Comparison of ENCODE assay signal across 30 cellular contexts in the genomic region with DNA sequence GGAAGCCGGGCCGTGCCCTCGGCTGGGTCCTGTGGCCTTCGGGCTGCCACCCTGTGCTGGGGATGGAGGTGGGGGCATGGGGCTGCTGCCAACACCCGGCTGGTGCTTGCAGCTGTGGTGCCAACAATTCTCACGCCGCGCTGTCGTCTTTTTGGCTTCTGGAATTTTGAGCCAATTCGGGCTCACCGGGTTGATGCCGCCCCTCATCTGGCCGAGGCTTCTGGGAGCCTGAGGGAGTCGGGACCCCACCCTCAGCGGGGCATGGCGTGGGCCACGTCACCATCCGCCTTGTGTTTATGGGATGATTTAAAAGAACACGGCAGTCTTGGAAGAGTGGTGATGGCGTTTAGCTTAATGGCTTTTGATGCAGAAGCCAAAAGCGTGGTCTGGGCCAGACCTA. TPM values are rescaled to one million over a fixed set of nuclear protein-coding genes. Genes with fewer than 3 reads are reported as not detected.
DNase-seq lines count a peak whose midpoint lies in the region; ATAC-seq and TF ChIP-seq lines count a peak whose summit lies in the region.
"Had no signal": no experiment of that assay in that cellular context is flagged by ENCODE, and none has a peak within 500 bp of the region (broad histone marks: within the 10 kb centered on the region; RNA-seq: fewer than 3 reads in every experiment).

No MANE protein-coding gene starts in this region.

- intact Hi-C loops in left cardiac atrium (cut with DNase I), result no loop called here
- intact Hi-C loops in Right ventricle myocardium inferior (cut with DNase I), result no loop called here
- intact Hi-C loops in right cardiac atrium (cut with DNase I), result no loop called here

- WGBS in right cardiac atrium, result 85% methylated on average over 21 of the region's 21 CpGs

- no peaks in the 10 kb centered on the region for H3K36me3 Mint-ChIP-seq in T-helper 2 cell treated with Interferon-gamma antibody and Interleukin-4, amounts not matched to agents 5 μg/mL and 100 μg/mL, for 36 hours (ENCODE audit: low read depth)
- H3K36me3 Mint-ChIP-seq: brain, type B pancreatic cell had no signal

- peaks cover 2% of the 10 kb centered on the region for H3K79me2 ChIP-seq in parathyroid adenoma

- H3K9me3 ChIP-seq in right cardiac atrium (ENCODE audit: control insufficient read depth, low read length) (no peaks in the 10 kb centered on the region), parathyroid adenoma (ENCODE audit: control insufficient read depth, low read length) (no peaks in the 10 kb centered on the region)
- H3K9me3 ChIP-seq: BLaER1 treated with 17β-estradiol and CSF1 and Interleukin-3, amounts not matched to agents 10 nM and 100 nM; psoas muscle had no signal

- H3K27me3 ChIP-seq in right cardiac atrium (ENCODE audit: control insufficient read depth, insufficient read depth) (no peaks in the 10 kb centered on the region), parathyroid adenoma (ENCODE audit: control insufficient read depth, insufficient read depth, low read length) (no peaks in the 10 kb centered on the region)

- H3K4me3 ChIP-seq in right cardiac atrium (ENCODE audit: low read length) (no peak overlapping the region), parathyroid adenoma (ENCODE audit: low read depth, low read length) (no peak overlapping the region)
- H3K4me3 ChIP-seq: BLaER1 treated with 17β-estradiol and CSF1 and Interleukin-3, amounts not matched to agents 10 nM and 100 nM; psoas muscle; skin epidermis had no signal

- H3K27ac Mint-ChIP-seq in T-helper 2 cell treated with Interferon-gamma antibody and Interleukin-4, amounts not matched to agents 5 μg/mL and 100 μg/mL, for 36 hours, result no peak overlapping the region
- H3K27ac Mint-ChIP-seq: type B pancreatic cell had no signal

- ATAC-seq in left cardiac atrium (no peak), Right ventricle myocardium inferior (no peak), right cardiac atrium (no peak), HG02852 (IDR thresholded peaks at IDR 0.05; ENCODE audit: unreplicated experiment) (no peak)
- ATAC-seq: psoas muscle, SK-N-SH treated with all-trans-retinoic acid at 6 μM for 48 hours had no signal

- H2AFZ ChIP-seq in parathyroid adenoma, result no peak overlapping the region

- no peak overlapping the region for H3K27ac ChIP-seq in right cardiac atrium (ENCODE audit: low read length)
- H3K27ac ChIP-seq in parathyroid adenoma, result peak overlapping the region; percentile 65
- H3K27ac ChIP-seq: BLaER1 treated with 17β-estradiol and CSF1 and Interleukin-3, amounts not matched to agents 10 nM and 100 nM; psoas muscle; RWPE1; skin epidermis had no signal

- no peaks in the 10 kb centered on the region for H3K9me3 Mint-ChIP-seq in T-helper 2 cell treated with Interferon-gamma antibody and Interleukin-4, amounts not matched to agents 5 μg/mL and 100 μg/mL, for 36 hours
- H3K9me3 Mint-ChIP-seq: type B pancreatic cell had no signal

- H3K4me2 ChIP-seq in parathyroid adenoma (ENCODE audit: low read length), result no peak overlapping the region
- H3K4me2 ChIP-seq: BLaER1 treated with 17β-estradiol and CSF1 and Interleukin-3, amounts not matched to agents 10 nM and 100 nM had no signal

- no peak overlapping the region for H3K4me3 Mint-ChIP-seq in T-helper 2 cell treated with Interferon-gamma antibody and Interleukin-4, amounts not matched to agents 5 μg/mL and 100 μg/mL, for 36 hours
- H3K4me3 Mint-ChIP-seq: type B pancreatic cell had no signal

- peaks cover 4% of the 10 kb centered on the region for H3K27me3 Mint-ChIP-seq in T-helper 2 cell treated with Interferon-gamma antibody and Interleukin-4, amounts not matched to agents 5 μg/mL and 100 μg/mL, for 36 hours (ENCODE audit: low read depth)
- H3K27me3 Mint-ChIP-seq: brain had no signal

- H3K9ac ChIP-seq in parathyroid adenoma, result no peak overlapping the region
- H3K9ac ChIP-seq: BLaER1 treated with 17β-estradiol and CSF1 and Interleukin-3, amounts not matched to agents 10 nM and 100 nM had no signal

- H3K36me3 ChIP-seq in parathyroid adenoma (ENCODE audit: control insufficient read depth, insufficient read depth, low read length), result no peaks in the 10 kb centered on the region
- H3K36me3 ChIP-seq: BLaER1 treated with 17β-estradiol and CSF1 and Interleukin-3, amounts not matched to agents 10 nM and 100 nM had no signal

- peaks cover 4% of the 10 kb centered on the region for H3K4me1 Mint-ChIP-seq in T-helper 2 cell treated with Interferon-gamma antibody and Interleukin-4, amounts not matched to agents 5 μg/mL and 100 μg/mL, for 36 hours (ENCODE audit: low read depth)

- DNase-seq in left cardiac atrium, result peak; percentile 7
- no peak for DNase-seq in Right ventricle myocardium inferior (ENCODE audit: missing footprints)
- DNase-seq in right cardiac atrium, result peak; percentile 6 to 39 (median 33)
- no peak for DNase-seq in T-helper 2 cell treated with Interferon-gamma antibody and Interleukin-4, amounts not matched to agents 5 μg/mL and 100 μg/mL, for 36 hours (ENCODE audit: low spot score)
- DNase-seq in amygdala (lab: John Stamatoyannopoulos, UW), result no peak
- DNase-seq: activated CD4-positive, alpha-beta T cell treated with anti-CD3 and anti-CD28 coated beads, Interleukin-2, amount 50 U/mL, for 48 hours; activated CD8-positive, alpha-beta memory T cell treated with anti-CD3 and anti-CD28 coated beads, Interleukin-2, amount 50 U/mL, for 48 hours; activated gamma-delta T cell; DMS53; effector CD4-positive, alpha-beta T cell; Karpas-422; NCI-H1436 treated with DMSO at 0.1 percent for 48 hours; NCI-H2107; NCI-H82; stimulated activated CD4-positive, alpha-beta T cell treated with anti-CD3 and anti-CD28 coated beads, Interleukin-1b, Interleukin-23, amount 100 ng/mL, for 48 hours had no signal

- H3K4me1 ChIP-seq in right cardiac atrium (ENCODE audit: control insufficient read depth, insufficient read depth, low read length) (no peaks in the 10 kb centered on the region), parathyroid adenoma (peaks cover 47% of the 10 kb centered on the region)
- H3K4me1 ChIP-seq: psoas muscle had no signal

- TF ChIP-seq CTCF in parathyroid adenoma (IDR thresholded peaks at IDR 0.05), result no peak

RNA-seq across cellular contexts. Expression of gene NPBWR2, which starts 8.7 kb away (rescaled TPM):
- total RNA-seq in left cardiac atrium (not detected), Right ventricle myocardium inferior (not detected), right cardiac atrium (not detected)
- not detected for polyA plus RNA-seq in right cardiac atrium
- total RNA-seq: cerebellum; epithelial cell of proximal tubule; H4; kidney epithelial cell; psoas muscle; T-helper 2 cell treated with Interferon-gamma antibody and Interleukin-4, amounts not matched to agents 100 ng/mL and 5 ng/mL, for 36 hours had no signal
- polyA plus RNA-seq: AG04450, psoas muscle had no signal

RNA-seq across cellular contexts. Expression of gene LKAAEAR1, which starts 31.8 kb away (rescaled TPM):
- under 1 TPM in 1 of 2 donors, not detected in 1; 0.41 TPM for total RNA-seq in left cardiac atrium
- total RNA-seq in Right ventricle myocardium inferior, result not detected
- under 1 TPM in 3 of 4 donors, not detected in 1; 0.29 to 0.65 (median 0.50) TPM for total RNA-seq in right cardiac atrium
- 0.41 TPM for polyA plus RNA-seq in right cardiac atrium
- total RNA-seq: epithelial cell of proximal tubule, kidney epithelial cell, psoas muscle had no signal
- polyA plus RNA-seq: AG04450, psoas muscle had no signal

RNA-seq across cellular contexts. Expression of gene OPRL1, which starts 36.1 kb away (rescaled TPM):
- total RNA-seq in left cardiac atrium (under 1 TPM; 0.71 to 0.97 TPM), Right ventricle myocardium inferior (0.49 TPM), right cardiac atrium (1 to 10 TPM in 2 of 4 donors, under 1 TPM in 2; 0.50 to 1.3 (median 1.1) TPM)
- polyA plus RNA-seq in right cardiac atrium, result 0.81 TPM

RNA-seq across cellular contexts. Expression of gene RGS19, which starts 36.7 kb away (rescaled TPM):
- total RNA-seq in left cardiac atrium, result 1 to 10 TPM; 9.7 to 10.0 TPM
- 6.6 TPM for total RNA-seq in Right ventricle myocardium inferior
- 1 to 10 TPM; 6.3 to 9.1 (median 8.3) TPM for total RNA-seq in right cardiac atrium
- 5.8 TPM for polyA plus RNA-seq in right cardiac atrium

RNA-seq across cellular contexts. Expression of gene MYT1, which starts 48.2 kb away (rescaled TPM):
- total RNA-seq in left cardiac atrium (under 1 TPM; 0.21 to 0.34 TPM), Right ventricle myocardium inferior (0.16 TPM), right cardiac atrium (1 to 10 TPM in 3 of 4 donors, under 1 TPM in 1; 0.31 to 1.5 (median 1.3) TPM)
- polyA plus RNA-seq in right cardiac atrium, result 0.57 TPM
- total RNA-seq: epithelial cell of proximal tubule; kidney epithelial cell; psoas muscle; T-helper 2 cell treated with Interferon-gamma antibody and Interleukin-4, amounts not matched to agents 100 ng/mL and 5 ng/mL, for 36 hours had no signal
- polyA plus RNA-seq: AG04450 had no signal

Comparison
In these comparisons a context has a peak if more than half of its experiments do, and no peak if none do; other contexts are left out.
1. DNase-seq: peak in left cardiac atrium (single experiment) and right cardiac atrium (3 of 3); none in Right ventricle myocardium inferior (single experiment), T-helper 2 cell treated with Interferon-gamma antibody and Interleukin-4, amounts not matched to agents 5 μg/mL and 100 μg/mL, for 36 hours (single experiment) and amygdala (0 of 56).